Comparison of ENCODE assay signal across 8 cellular contexts in genomic region chr1:27658951-27659496, GRCh38. TPM values are rescaled to one million over a fixed set of nuclear protein-coding genes. Genes with fewer than 3 reads are reported as not detected.
A peak's percentile ranks its signal among the peaks of the same experiment; 100 is the strongest.
DNase-seq lines count a peak whose midpoint lies in the region; ATAC-seq and TF ChIP-seq lines count a peak whose summit lies in the region.

No MANE protein-coding gene starts in this region.

- peak in 2 of 10 experiments; percentile 11 to 35 for DNase-seq in CD4-positive, alpha-beta T cell
- DNase-seq in activated CD4-positive, alpha-beta T cell treated with anti-CD3 and anti-CD28 coated beads, Interleukin-2, amount 10 ng/mL, durations not matched to agents 7 days and 5 days: peak; percentile 19
- DNase-seq in fibroblast of gingiva (ENCODE audit: low read depth) (peak; percentile 77), progenitor cell of endocrine pancreas (ENCODE audit: low spot score, unreplicated experiment) (no peak), epidermal melanocyte (ENCODE audit: insufficient read length, low spot score) (no peak), Ammon's horn (ENCODE audit: low spot score) (no peak)

- ATAC-seq in CD4-positive, alpha-beta T cell (ENCODE audit: poor library complexity): peak; percentile 1
- ATAC-seq in GM19328 (IDR thresholded peaks at IDR 0.05; ENCODE audit: unreplicated experiment) (peak; percentile 16), HG03354 (IDR thresholded peaks at IDR 0.05; ENCODE audit: poor library complexity, severe bottlenecking, unreplicated experiment) (peak; percentile 11)

- H3K9me3 ChIP-seq in CD4-positive, alpha-beta T cell (ENCODE audit: control insufficient read depth, low read length): no peaks in the 10 kb centered on the region

- no peak for TF ChIP-seq CTCF in CD4-positive, alpha-beta T cell (IDR thresholded peaks at IDR 0.05)
- no peak for TF ChIP-seq CTCF in progenitor cell of endocrine pancreas (IDR thresholded peaks at IDR 0.05; ENCODE audit: unreplicated experiment)

- peak overlapping the region; percentile 87 for H3K27ac ChIP-seq in CD4-positive, alpha-beta T cell (ENCODE audit: low read depth, low read length)

- H3K4me1 Mint-ChIP-seq in CD4-positive, alpha-beta T cell (ENCODE audit: low read depth): peaks cover 55% of the 10 kb centered on the region
- H3K4me1 Mint-ChIP-seq in activated CD4-positive, alpha-beta T cell treated with anti-CD3 and anti-CD28 coated beads, Interleukin-2, amount 10 ng/mL, durations not matched to agents 7 days and 5 days: peaks cover 55% of the 10 kb centered on the region
- H3K4me1 Mint-ChIP-seq in progenitor cell of endocrine pancreas (ENCODE audit: low read depth): peaks cover 11% of the 10 kb centered on the region

- peaks cover 5% of the 10 kb centered on the region for H3K36me3 Mint-ChIP-seq in CD4-positive, alpha-beta T cell (ENCODE audit: low read depth)
- H3K36me3 Mint-ChIP-seq in activated CD4-positive, alpha-beta T cell treated with anti-CD3 and anti-CD28 coated beads, Interleukin-2, amount 10 ng/mL, durations not matched to agents 7 days and 5 days (ENCODE audit: low read depth): peaks cover 5% of the 10 kb centered on the region
- no peaks in the 10 kb centered on the region for H3K36me3 Mint-ChIP-seq in progenitor cell of endocrine pancreas (ENCODE audit: insufficient read depth)

- CTCF ChIA-PET in CD4-positive, alpha-beta T cell (lab: Charles Lee): interaction anchor here (1.0 to 1.7 kb wide), 2 partner anchors 10 to 15 kb away, joined by 3 to 5 read pairs; no protein-coding TSS in a partner anchor
- CTCF ChIA-PET in activated CD4-positive, alpha-beta T cell treated with anti-CD3 and anti-CD28 coated beads, Interleukin-2, amount 10 ng/mL, durations not matched to agents 7 days and 5 days (lab: Charles Lee): interaction anchor here (0.7 to 1.5 kb wide), 4 partner anchors 10 to 52 kb away, joined by 3 to 6 read pairs (median 4); no protein-coding TSS in a partner anchor

- peak overlapping the region; percentile 88 for H3K27ac Mint-ChIP-seq in CD4-positive, alpha-beta T cell
- peak overlapping the region; percentile 96 for H3K27ac Mint-ChIP-seq in activated CD4-positive, alpha-beta T cell treated with anti-CD3 and anti-CD28 coated beads, Interleukin-2, amount 10 ng/mL, durations not matched to agents 7 days and 5 days
- peak overlapping the region; percentile 73 for H3K27ac Mint-ChIP-seq in progenitor cell of endocrine pancreas

- H3K27me3 Mint-ChIP-seq in CD4-positive, alpha-beta T cell: no peaks in the 10 kb centered on the region
- H3K27me3 Mint-ChIP-seq in activated CD4-positive, alpha-beta T cell treated with anti-CD3 and anti-CD28 coated beads, Interleukin-2, amount 10 ng/mL, durations not matched to agents 7 days and 5 days: no peaks in the 10 kb centered on the region
- H3K27me3 Mint-ChIP-seq in progenitor cell of endocrine pancreas: peaks cover 25% of the 10 kb centered on the region

- no peaks in the 10 kb centered on the region for H3K9me3 Mint-ChIP-seq in CD4-positive, alpha-beta T cell
- H3K9me3 Mint-ChIP-seq in activated CD4-positive, alpha-beta T cell treated with anti-CD3 and anti-CD28 coated beads, Interleukin-2, amount 10 ng/mL, durations not matched to agents 7 days and 5 days: no peaks in the 10 kb centered on the region
- H3K9me3 Mint-ChIP-seq in progenitor cell of endocrine pancreas (ENCODE audit: low read depth): no peaks in the 10 kb centered on the region

- no peaks in the 10 kb centered on the region for H3K27me3 ChIP-seq in CD4-positive, alpha-beta T cell (ENCODE audit: control insufficient read depth, insufficient read depth, low read length)

- peak overlapping the region; percentile 93 for H3K4me3 Mint-ChIP-seq in CD4-positive, alpha-beta T cell
- H3K4me3 Mint-ChIP-seq in activated CD4-positive, alpha-beta T cell treated with anti-CD3 and anti-CD28 coated beads, Interleukin-2, amount 10 ng/mL, durations not matched to agents 7 days and 5 days: peak overlapping the region; percentile 78
- H3K4me3 Mint-ChIP-seq in progenitor cell of endocrine pancreas (ENCODE audit: low read depth): peak overlapping the region; percentile 73

- intact Hi-C loops in CD4-positive, alpha-beta T cell (cut with DNase I, micrococcal nuclease): no loop called here

- POLR2A ChIA-PET in CD4-positive, alpha-beta T cell (lab: Charles Lee): interaction anchor here (1.2 kb wide), 1 partner anchor 28 kb away, joined by 6 read pairs; no protein-coding TSS in a partner anchor
- POLR2A ChIA-PET in activated CD4-positive, alpha-beta T cell treated with anti-CD3 and anti-CD28 coated beads, Interleukin-2, amount 10 ng/mL, durations not matched to agents 7 days and 5 days (lab: Charles Lee): no interaction called here

RNA-seq across cellular contexts. Expression of gene IFI6, which starts 13.0 kb away (rescaled TPM):
- total RNA-seq in CD4-positive, alpha-beta T cell: 10 to 100 TPM; 33.6 to 36.2 TPM
- total RNA-seq in activated CD4-positive, alpha-beta T cell treated with anti-CD3 and anti-CD28 coated beads, Interleukin-2, amount 10 ng/mL, durations not matched to agents 7 days and 5 days: 100 to 1,000 TPM; 231 to 321 TPM
- total RNA-seq in progenitor cell of endocrine pancreas: 4.4 and 5.7 TPM in 2 replicates

RNA-seq across cellular contexts. Expression of gene FGR, which starts 24.0 kb away (rescaled TPM):
- total RNA-seq in CD4-positive, alpha-beta T cell: 1 to 10 TPM; 3.0 to 3.2 TPM
- not detected for total RNA-seq in activated CD4-positive, alpha-beta T cell treated with anti-CD3 and anti-CD28 coated beads, Interleukin-2, amount 10 ng/mL, durations not matched to agents 7 days and 5 days
- total RNA-seq in progenitor cell of endocrine pancreas: not detected in 2 replicates

RNA-seq across cellular contexts. Expression of gene AHDC1, which starts 55.1 kb away (rescaled TPM):
- 10 to 100 TPM; 20.8 to 22.9 TPM for total RNA-seq in CD4-positive, alpha-beta T cell
- 10 to 100 TPM; 15.3 to 19.3 TPM for total RNA-seq in activated CD4-positive, alpha-beta T cell treated with anti-CD3 and anti-CD28 coated beads, Interleukin-2, amount 10 ng/mL, durations not matched to agents 7 days and 5 days
- 53.3 and 56.3 TPM in 2 replicates for total RNA-seq in progenitor cell of endocrine pancreas

Comparison
In these comparisons a context has a peak if more than half of its experiments do, and no peak if none do; other contexts are left out.
1. DNase-seq: peak in activated CD4-positive, alpha-beta T cell treated with anti-CD3 and anti-CD28 coated beads, Interleukin-2, amount 10 ng/mL, durations not matched to agents 7 days and 5 days (single experiment) and fibroblast of gingiva (single experiment); none in progenitor cell of endocrine pancreas (single experiment), epidermal melanocyte (single experiment) and Ammon's horn (single experiment).
2. RNA of gene IFI6, which starts 13.0 kb away (total RNA-seq): 231 to 321 TPM in activated CD4-positive, alpha-beta T cell treated with anti-CD3 and anti-CD28 coated beads, Interleukin-2, amount 10 ng/mL, durations not matched to agents 7 days and 5 days; 33.6 to 36.2 TPM in CD4-positive, alpha-beta T cell and 4.4 to 5.7 TPM in progenitor cell of endocrine pancreas; every median in the first group is over 4 times any median in the second.
3. Peak in every context shown above with its lines, with median percentiles within 50 percentile points of each other: ATAC-seq, H3K27ac Mint-ChIP-seq and H3K4me3 Mint-ChIP-seq.